17 cellular contexts compared by ENCODE assay signal in the genomic region with DNA sequence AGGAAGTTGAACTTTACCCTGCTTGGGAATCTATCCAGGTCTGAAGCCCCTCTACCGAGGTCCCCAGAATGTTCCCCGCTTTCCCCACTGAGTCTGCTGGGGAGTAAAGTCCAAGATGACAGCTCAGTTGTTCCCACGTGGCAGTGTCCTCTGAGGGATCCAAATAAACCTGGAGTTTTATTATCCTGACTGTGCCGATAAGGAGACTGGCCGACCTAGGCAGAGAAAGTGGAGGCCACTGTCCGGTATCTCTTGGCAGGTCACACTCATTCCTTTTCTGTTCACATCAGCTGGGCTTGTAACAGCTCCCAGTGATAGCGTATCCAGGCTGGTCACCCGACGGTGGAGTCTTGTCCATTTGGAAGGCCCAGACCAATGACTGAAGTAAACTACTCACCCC. TPM values are rescaled to one million over a fixed set of nuclear protein-coding genes. Genes with fewer than 3 reads are reported as not detected.
"Had no signal": no experiment of that assay in that cellular context is flagged by ENCODE, and none has a peak within 500 bp of the region (broad histone marks: within the 10 kb centered on the region; RNA-seq: fewer than 3 reads in every experiment).

No MANE protein-coding gene starts in this region.

- H3K4me1 Mint-ChIP-seq: activated CD4-positive, alpha-beta T cell treated with anti-CD3 and anti-CD28 coated beads, Interleukin-2, amount 10 ng/mL, durations not matched to agents 24 days and 14 days; mesothelial cell of epicardium; stimulated activated effector memory CD8-positive, alpha-beta T cell treated with anti-CD3 and anti-CD28 coated beads, Interleukin-12 subunit alpha, Interleukin-12 subunit beta, amount 100 ng/mL, for 72 hours had no signal

- H3K9me3 Mint-ChIP-seq: activated CD4-positive, alpha-beta T cell treated with anti-CD3 and anti-CD28 coated beads, Interleukin-2, amount 10 ng/mL, durations not matched to agents 24 days and 14 days; dendritic cell treated with granulocyte-macrophage colony-stimulating factor and Interleukin-4, amounts not matched to agents 40 ng/mL and 50 ng/mL, for 4 days; effector memory CD8-positive, alpha-beta T cell; mesothelial cell of epicardium; stimulated activated effector memory CD8-positive, alpha-beta T cell treated with anti-CD3 and anti-CD28 coated beads, Interleukin-12 subunit alpha, Interleukin-12 subunit beta, amount 100 ng/mL, for 72 hours had no signal

- ATAC-seq: activated CD8-positive, alpha-beta T cell treated with anti-CD3 and anti-CD28 coated beads, Interleukin-2, amount 10 ng/mL, durations not matched to agents 7 days and 5 days; effector memory CD8-positive, alpha-beta T cell; gastrocnemius medialis; lower lobe of right lung; stimulated activated effector memory CD8-positive, alpha-beta T cell treated with anti-CD3 and anti-CD28 coated beads, Interleukin-12 subunit alpha, Interleukin-12 subunit beta, amount 100 ng/mL, for 72 hours had no signal

- H3K9me3 ChIP-seq: gastrocnemius medialis, lower lobe of right lung, tibial artery, vagina had no signal

- H3K27me3 ChIP-seq: brain microvascular endothelial cell, gastrocnemius medialis, tibial artery, vagina had no signal

- H3K4me3 ChIP-seq: gastrocnemius medialis, lower lobe of right lung, tibial artery, vagina had no signal

- H3K36me3 ChIP-seq: brain microvascular endothelial cell, gastrocnemius medialis, lower lobe of right lung, tibial artery, vagina had no signal

- H3K36me3 Mint-ChIP-seq: mesothelial cell of epicardium; stimulated activated effector memory CD8-positive, alpha-beta T cell treated with anti-CD3 and anti-CD28 coated beads, Interleukin-12 subunit alpha, Interleukin-12 subunit beta, amount 100 ng/mL, for 72 hours had no signal

- H3K27ac ChIP-seq: brain microvascular endothelial cell, gastrocnemius medialis, lower lobe of right lung, tibial artery, vagina had no signal

- H3K27ac Mint-ChIP-seq: activated CD4-positive, alpha-beta T cell treated with anti-CD3 and anti-CD28 coated beads, Interleukin-2, amount 10 ng/mL, durations not matched to agents 24 days and 14 days; activated CD8-positive, alpha-beta T cell treated with anti-CD3 and anti-CD28 coated beads, Interleukin-2, amount 10 ng/mL, durations not matched to agents 7 days and 5 days; dendritic cell treated with granulocyte-macrophage colony-stimulating factor and Interleukin-4, amounts not matched to agents 40 ng/mL and 50 ng/mL, for 4 days; effector memory CD8-positive, alpha-beta T cell; mesothelial cell of epicardium; stimulated activated effector memory CD8-positive, alpha-beta T cell treated with anti-CD3 and anti-CD28 coated beads, Interleukin-12 subunit alpha, Interleukin-12 subunit beta, amount 100 ng/mL, for 72 hours had no signal

- H3K27me3 Mint-ChIP-seq: dendritic cell treated with granulocyte-macrophage colony-stimulating factor and Interleukin-4, amounts not matched to agents 40 ng/mL and 50 ng/mL, for 4 days had no signal

- DNase-seq: activated CD4-positive, alpha-beta T cell treated with anti-CD3 and anti-CD28 coated beads, Interleukin-2, amount 10 ng/mL, durations not matched to agents 24 days and 14 days; activated CD4-positive, CD25-positive, alpha-beta regulatory T cell; activated CD8-positive, alpha-beta T cell treated with anti-CD3 and anti-CD28 coated beads, Interleukin-2, amount 10 ng/mL, durations not matched to agents 7 days and 5 days; activated naive CD4-positive, alpha-beta T cell; anterior cingulate cortex; brain microvascular endothelial cell; cerebellar nuclear complex; effector memory CD8-positive, alpha-beta T cell; gastrocnemius medialis; lower lobe of right lung; T-helper 2 cell; tibial artery had no signal

- H3K4me1 ChIP-seq: gastrocnemius medialis, lower lobe of right lung, tibial artery, vagina had no signal

- H3K4me3 Mint-ChIP-seq: activated CD4-positive, alpha-beta T cell treated with anti-CD3 and anti-CD28 coated beads, Interleukin-2, amount 10 ng/mL, durations not matched to agents 24 days and 14 days; activated CD8-positive, alpha-beta T cell treated with anti-CD3 and anti-CD28 coated beads, Interleukin-2, amount 10 ng/mL, durations not matched to agents 7 days and 5 days; dendritic cell treated with granulocyte-macrophage colony-stimulating factor and Interleukin-4, amounts not matched to agents 40 ng/mL and 50 ng/mL, for 4 days; effector memory CD8-positive, alpha-beta T cell; mesothelial cell of epicardium; stimulated activated effector memory CD8-positive, alpha-beta T cell treated with anti-CD3 and anti-CD28 coated beads, Interleukin-12 subunit alpha, Interleukin-12 subunit beta, amount 100 ng/mL, for 72 hours had no signal

RNA-seq across cellular contexts. Expression of a gene that starts 47.3 kb away (rescaled TPM):
- total RNA-seq: osteocyte had no signal
